In genomic region chr4:26320453-26321325, GRCh38 we compare ENCODE assay signal across 8 cellular contexts. TPM values are rescaled to one million over a fixed set of nuclear protein-coding genes. Genes with fewer than 3 reads are reported as not detected.
DNase-seq lines count a peak whose midpoint lies in the region; ATAC-seq and FAIRE-seq lines count a peak whose summit lies in the region.

Gene RBPJ (plus strand): TSS chr4:26321014. CDS start chr4:26321029, 15 bp downstream.

- POLR2A ChIA-PET in activated CD8-positive, alpha-beta memory T cell treated with anti-CD3 and anti-CD28 coated beads for 36 hours (lab: Charles Lee) = interaction anchor here (0.8 to 2.3 kb wide), 5 partner anchors 9 to 263 kb away, joined by 3 to 8 read pairs (median 4); partner anchors contain the start of gene TBC1D19

- peak within 1 kb of the TSS; percentile 97 for H3K4me2 ChIP-seq in BLaER1

- peak within 1 kb of the TSS; percentile 98 for H3K9ac ChIP-seq in BLaER1

- H3K4me3 ChIP-seq in BLaER1 = peak within 1 kb of the TSS; percentile 95
- H3K4me3 ChIP-seq in effector memory CD4-positive, alpha-beta T cell (ENCODE audit: insufficient read depth, low read depth, low read length, poor library complexity, severe bottlenecking) = peak within 1 kb of the TSS; percentile 90

- peak; percentile 29 for ATAC-seq in GM19397 (IDR thresholded peaks at IDR 0.05; ENCODE audit: unreplicated experiment)

- peaks cover 11% of the 10 kb centered on the region for H3K9me3 ChIP-seq in BLaER1
- no peaks in the 10 kb centered on the region for H3K9me3 ChIP-seq in effector memory CD4-positive, alpha-beta T cell (ENCODE audit: control insufficient read depth, low read length)

- peak; percentile 86 for DNase-seq in HTR-8/SVneo (ENCODE audit: insufficient read length, low spot score)
- peak; percentile 82 for DNase-seq in NOMO-1 treated with DMSO at 0.1 percent for 48 hours (lab: John Stamatoyannopoulos, UW; ENCODE audit: unreplicated experiment)
- DNase-seq in effector memory CD4-positive, alpha-beta T cell = peak; percentile 80 to 89 (median 82)
- DNase-seq in lung microvascular endothelial cell (ENCODE audit: low read depth in 2 of 2) = peak; percentile 97 to 98
- peak; percentile 68 to 72 (median 70) for DNase-seq in stimulated activated CD4-positive, alpha-beta T cell treated with anti-CD3 and anti-CD28 coated beads, TNF-alpha, amount 100 ng/mL, for 4 hours (ENCODE audit: low read depth in 3 of 3)

- no peaks in the 10 kb centered on the region for H3K36me3 ChIP-seq in BLaER1
- no peaks in the 10 kb centered on the region for H3K36me3 ChIP-seq in effector memory CD4-positive, alpha-beta T cell (ENCODE audit: control insufficient read depth, insufficient read depth, low read length)

- peaks cover 48% of the 10 kb centered on the region for H3K4me1 ChIP-seq in BLaER1
- peaks cover 17% of the 10 kb centered on the region for H3K4me1 ChIP-seq in effector memory CD4-positive, alpha-beta T cell (ENCODE audit: control insufficient read depth, insufficient read depth, low read length, poor library complexity, severe bottlenecking)

- peaks cover 45% of the 10 kb centered on the region for H4K20me1 ChIP-seq in BLaER1

- no peaks in the 10 kb centered on the region for H3K27me3 ChIP-seq in BLaER1
- H3K27me3 ChIP-seq in effector memory CD4-positive, alpha-beta T cell (replicated peaks; ENCODE audit: control insufficient read depth, insufficient read depth, low read length, poor library complexity, severe bottlenecking) = no peaks in the 10 kb centered on the region

- CTCF ChIA-PET in activated CD8-positive, alpha-beta memory T cell treated with anti-CD3 and anti-CD28 coated beads for 36 hours (lab: Charles Lee) = interaction anchor here (0.6 kb wide), 2 partner anchors 29 to 34 kb away, joined by 3 to 4 read pairs; no protein-coding TSS in a partner anchor

- H3K27ac ChIP-seq in BLaER1 = peak within 1 kb of the TSS; percentile 97
- H3K27ac ChIP-seq in effector memory CD4-positive, alpha-beta T cell (ENCODE audit: insufficient read depth, low read length, poor library complexity, severe bottlenecking) = peak within 1 kb of the TSS; percentile 97

- FAIRE-seq in HTR-8/SVneo (lab: Jason Lieb, UNC) = peak; percentile 49

RNA-seq across cellular contexts. Expression of gene RBPJ, which starts in this region (rescaled TPM):
- total RNA-seq in activated CD8-positive, alpha-beta memory T cell treated with anti-CD3 and anti-CD28 coated beads for 36 hours = 100 to 1,000 TPM; 200 TPM
- total RNA-seq in lung microvascular endothelial cell = 41.4 and 42.3 TPM in 2 replicates

Comparison
In these comparisons a context has a peak if more than half of its experiments do, and no peak if none do; other contexts are left out.
1. Peak in every context shown above with its lines: DNase-seq, ATAC-seq, H3K4me3 ChIP-seq and H3K27ac ChIP-seq.